In genomic region chr10:96229568-96230030, GRCh38 we compare ENCODE assay signal across 8 cellular contexts. TPM values are rescaled to one million over a fixed set of nuclear protein-coding genes. Genes with fewer than 3 reads are reported as not detected.
DNase-seq lines count a peak whose midpoint lies in the region; TF ChIP-seq lines count a peak whose summit lies in the region.

No MANE protein-coding gene starts in this region.

- peaks cover 83% of the 10 kb centered on the region for H3K36me3 ChIP-seq in BLaER1

- peak; percentile 85 for TF ChIP-seq CTCF in GM20000 (IDR thresholded peaks at IDR 0.05; ENCODE audit: extremely low read depth, missing control alignments)

- peaks cover 8% of the 10 kb centered on the region; the same call in 1 of the 2 replicates for H4K20me1 ChIP-seq in BLaER1

- H3K4me3 ChIP-seq in BLaER1, result no peak overlapping the region

- H3K9ac ChIP-seq in BLaER1, result 0 out of 2 replicates have a peak overlapping the region, but pooled peaks have one; percentile 25

- no peaks in the 10 kb centered on the region for H3K9me3 ChIP-seq in BLaER1

- no peak overlapping the region for H3K27ac ChIP-seq in BLaER1

- H3K4me2 ChIP-seq in BLaER1, result peak overlapping the region; percentile 90

- H3K27me3 ChIP-seq in BLaER1, result no peaks in the 10 kb centered on the region

- H3K4me1 ChIP-seq in BLaER1, result peaks cover 93% of the 10 kb centered on the region

- DNase-seq in GM20000 (ENCODE audit: low spot score) (peak; percentile 61), NCI-H345 treated with DMSO at 0.1 percent for 48 hours (lab: John Stamatoyannopoulos, UW; ENCODE audit: unreplicated experiment) (peak; percentile 8), dedifferentiated amniotic fluid mesenchymal stem cell (ENCODE audit: extremely low spot score) (peak; percentile 23), lung microvascular endothelial cell (ENCODE audit: low read depth in 2 of 2) (peak; percentile 77 to 87), cerebellar nuclear complex (lab: John Stamatoyannopoulos, UW) (no peak)
- DNase-seq in activated CD4-positive, alpha-beta T cell treated with anti-CD3 and anti-CD28 coated beads, Interleukin-2, amount 50 U/mL, for 1 hour, result peak; percentile 72
- peak; percentile 21 for DNase-seq in stimulated activated CD8-positive, alpha-beta memory T cell treated with anti-CD3 and anti-CD28 coated beads, Interleukin-12 subunit alpha, Interleukin-12 subunit beta, amount 100 ng/mL, for 4 hours (ENCODE audit: low read depth)

RNA-seq across cellular contexts. Expression of gene BLNK, which starts 41.8 kb away (rescaled TPM):
- not detected in 2 replicates for total RNA-seq in lung microvascular endothelial cell

Comparison
In these comparisons a context has a peak if more than half of its experiments do, and no peak if none do; other contexts are left out.
1. DNase-seq: peak in GM20000 (single experiment), NCI-H345 treated with DMSO at 0.1 percent for 48 hours (single experiment), activated CD4-positive, alpha-beta T cell treated with anti-CD3 and anti-CD28 coated beads, Interleukin-2, amount 50 U/mL, for 1 hour (single experiment), dedifferentiated amniotic fluid mesenchymal stem cell (single experiment), lung microvascular endothelial cell (2 of 2) and stimulated activated CD8-positive, alpha-beta memory T cell treated with anti-CD3 and anti-CD28 coated beads, Interleukin-12 subunit alpha, Interleukin-12 subunit beta, amount 100 ng/mL, for 4 hours (single experiment); none in cerebellar nuclear complex (0 of 2).